ENCODE assay signal across 18 cellular contexts in the genomic region with DNA sequence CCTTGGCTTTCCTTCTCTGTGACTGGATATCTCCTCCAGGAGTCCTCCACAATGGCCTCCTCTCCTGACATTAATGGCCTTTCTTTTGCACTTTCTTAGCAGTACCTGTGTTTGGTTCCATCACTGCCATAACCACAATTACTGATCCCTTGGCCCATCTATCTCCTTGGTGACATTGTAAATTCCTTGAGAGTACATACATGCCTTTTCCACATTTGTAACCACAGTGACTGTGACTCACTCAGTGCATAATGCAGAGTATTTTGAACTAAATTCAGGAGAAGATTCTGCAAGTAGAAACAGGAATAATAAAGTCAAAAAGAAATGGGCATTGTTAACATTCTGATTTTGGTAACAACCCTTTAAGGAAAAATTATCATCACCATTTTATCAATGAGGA.
DNase-seq lines count a peak whose midpoint lies in the region; ATAC-seq, FAIRE-seq and TF ChIP-seq lines count a peak whose summit lies in the region.
"Had no signal": no experiment of that assay in that cellular context is flagged by ENCODE, and none has a peak within 500 bp of the region (broad histone marks: within the 10 kb centered on the region; RNA-seq: fewer than 3 reads in every experiment).

No MANE protein-coding gene starts in this region.

- TF ChIP-seq CTCF in breast epithelium (IDR thresholded peaks at IDR 0.05) (no peak), keratinocyte (optimal IDR thresholded peaks at IDR 0.05 in 1 of 3, IDR thresholded peaks at IDR 0.05 in 1 of 3, conservative IDR thresholded peaks at IDR 0.05 in 1 of 3; ENCODE audit: extremely low read depth in 1 of 3, insufficient read depth in 2 of 3, low read length in 3 of 3) (no peak), upper lobe of right lung (IDR thresholded peaks at IDR 0.05) (no peak)

- intact Hi-C loops in breast epithelium (cut with DNase I; ENCODE audit: low total_unique reads) = no loop called here
- intact Hi-C loops in upper lobe of right lung (cut with DNase I) = no loop called here

- no peaks in the 10 kb centered on the region for H3K79me2 ChIP-seq in keratinocyte (ENCODE audit: control insufficient read depth, insufficient read depth, low read length)

- H3K27me3 ChIP-seq in breast epithelium (no peaks in the 10 kb centered on the region), keratinocyte (ENCODE audit: control insufficient read depth, extremely low read depth, insufficient read depth, low read length) (no peaks in the 10 kb centered on the region), upper lobe of right lung (no peaks in the 10 kb centered on the region)
- H3K27me3 ChIP-seq: testis had no signal

- DNase-seq in AG08395 (ENCODE audit: low spot score) = peak; percentile 70
- DNase-seq in HT1080 (ENCODE audit: low read depth) = peak; percentile 48
- no peak for DNase-seq in breast epithelium (ENCODE audit: low spot score in 2 of 2)
- peak; percentile 68 for DNase-seq in keratinocyte (ENCODE audit: low read depth, low spot score)
- DNase-seq in NCI-H526 (lab: John Stamatoyannopoulos, UW) = no peak
- DNase-seq in upper lobe of right lung = no peak
- DNase-seq in NCI-H2227 treated with DMSO at 0.1 percent for 48 hours (lab: John Stamatoyannopoulos, UW) = no peak
- DNase-seq: activated CD8-positive, alpha-beta T cell treated with anti-CD3 and anti-CD28 coated beads for 36 hours; activated gamma-delta T cell; NCI-H1417 treated with DMSO at 0.1 percent for 48 hours; NCI-H526 treated with DMSO at 0.1 percent for 48 hours; nucleus accumbens; stimulated activated CD4-positive, alpha-beta T cell treated with anti-CD3 and anti-CD28 coated beads, Interleukin-15, amount 100 ng/mL, for 24 hours; testis had no signal

- no peaks in the 10 kb centered on the region for H3K36me3 ChIP-seq in breast epithelium
- H3K36me3 ChIP-seq in keratinocyte (ENCODE audit: control insufficient read depth in 2 of 2, extremely low read depth in 1 of 2, insufficient read depth in 2 of 2, low read length in 2 of 2) = no peaks in the 10 kb centered on the region
- H3K36me3 ChIP-seq in upper lobe of right lung = no peaks in the 10 kb centered on the region

- peak overlapping the region; percentile 44 for H3K4me2 ChIP-seq in keratinocyte (ENCODE audit: control insufficient read depth, extremely low read depth, insufficient read depth, low read depth, low read length)

- H3K27ac ChIP-seq in breast epithelium = peak overlapping the region; percentile 38 to 48
- peak overlapping the region; percentile 9 for H3K27ac ChIP-seq in keratinocyte (ENCODE audit: control insufficient read depth, insufficient read depth, low read length)
- H3K27ac ChIP-seq in upper lobe of right lung = no peak overlapping the region
- H3K27ac ChIP-seq: testis had no signal

- H2AFZ ChIP-seq in keratinocyte (ENCODE audit: control insufficient read depth, low read length) = peak overlapping the region; percentile 35

- ATAC-seq in GM21381 (IDR thresholded peaks at IDR 0.05; ENCODE audit: unreplicated experiment) (no peak), upper lobe of right lung (no peak)
- ATAC-seq: activated CD8-positive, alpha-beta T cell treated with anti-CD3 and anti-CD28 coated beads for 36 hours; GM12878; Right ventricle myocardium inferior had no signal

- no peaks in the 10 kb centered on the region for H4K20me1 ChIP-seq in keratinocyte (ENCODE audit: control insufficient read depth, extremely low read depth, insufficient read depth, low read length)

- peak; percentile 92 for FAIRE-seq in keratinocyte (lab: Jason Lieb, UNC)
- FAIRE-seq: endometrium, GM12878 had no signal

- no peaks in the 10 kb centered on the region for H3K9me3 ChIP-seq in breast epithelium
- H3K9me3 ChIP-seq in keratinocyte (ENCODE audit: control insufficient read depth, low read depth, low read length) = no peaks in the 10 kb centered on the region
- no peaks in the 10 kb centered on the region for H3K9me3 ChIP-seq in upper lobe of right lung
- H3K9me3 ChIP-seq: testis had no signal

- H3K4me1 ChIP-seq in breast epithelium (no peaks in the 10 kb centered on the region), keratinocyte (ENCODE audit: control insufficient read depth, extremely low read depth, insufficient read depth, low read length) (peaks cover 29% of the 10 kb centered on the region), upper lobe of right lung (no peaks in the 10 kb centered on the region)
- H3K4me1 ChIP-seq: testis had no signal

- H3K4me3 ChIP-seq in breast epithelium (no peak overlapping the region), keratinocyte (ENCODE audit: control insufficient read depth in 2 of 3, extremely low read depth in 1 of 3, insufficient read depth in 2 of 3, low read depth in 1 of 3, low read length in 3 of 3) (peak overlapping the region in 1 of 3 experiments; percentile 5), upper lobe of right lung (no peak overlapping the region)
- H3K4me3 ChIP-seq: GM12878, testis had no signal

- TF ChIP-seq POLR2A in breast epithelium (IDR thresholded peaks at IDR 0.05) = no peak

- dilution Hi-C loops in keratinocyte (cut with MboI; ENCODE audit: extremely low pct_ligation_motif_present, low sequenced_read_pairs) = no loop called here

- no peak overlapping the region for H3K9ac ChIP-seq in keratinocyte (ENCODE audit: control insufficient read depth, extremely low read depth, insufficient read depth, low read length)

- H3K9me1 ChIP-seq in keratinocyte (ENCODE audit: control insufficient read depth, extremely low read depth, insufficient read depth, low read length) = no peaks in the 10 kb centered on the region

Comparison
In these comparisons a context has a peak if more than half of its experiments do, and no peak if none do; other contexts are left out.
1. DNase-seq: peak in AG08395 (single experiment), HT1080 (single experiment) and keratinocyte (single experiment); none in breast epithelium (0 of 2), NCI-H526 (0 of 2), upper lobe of right lung (single experiment) and NCI-H2227 treated with DMSO at 0.1 percent for 48 hours (single experiment).